In genomic region chr15:55530861-55531313, GRCh38 we compare ENCODE assay signal across 13 cellular contexts. TPM values are rescaled to one million over a fixed set of nuclear protein-coding genes. Genes with fewer than 3 reads are reported as not detected.
DNase-seq lines count a peak whose midpoint lies in the region; ATAC-seq and TF ChIP-seq lines count a peak whose summit lies in the region.
"Had no signal": no experiment of that assay in that cellular context is flagged by ENCODE, and none has a peak within 500 bp of the region (broad histone marks: within the 10 kb centered on the region; RNA-seq: fewer than 3 reads in every experiment).

No MANE protein-coding gene starts in this region.

- POLR2A ChIA-PET in activated CD8-positive, alpha-beta T cell treated with anti-CD3 and anti-CD28 coated beads, Interleukin-2, amount 10 ng/mL, durations not matched to agents 7 days and 5 days (lab: Charles Lee) = no interaction called here

- TF ChIP-seq CTCF in OCI-LY3 (IDR thresholded peaks at IDR 0.05; ENCODE audit: low read depth, low read length) (no peak), progenitor cell of endocrine pancreas (IDR thresholded peaks at IDR 0.05; ENCODE audit: unreplicated experiment) (no peak), coronary artery (IDR thresholded peaks at IDR 0.05) (no peak)

- no peaks in the 10 kb centered on the region for H3K79me2 ChIP-seq in OCI-LY3 (ENCODE audit: low read length)

- peak; percentile 52 for ATAC-seq in esophagus mucosa
- no peak for ATAC-seq in activated CD8-positive, alpha-beta T cell treated with anti-CD3 and anti-CD28 coated beads, Interleukin-2, amount 10 ng/mL, durations not matched to agents 7 days and 5 days
- ATAC-seq: effector memory CD8-positive, alpha-beta T cell had no signal

- peaks cover 2% of the 10 kb centered on the region for H3K27me3 Mint-ChIP-seq in progenitor cell of endocrine pancreas
- H3K27me3 Mint-ChIP-seq in activated CD8-positive, alpha-beta T cell treated with anti-CD3 and anti-CD28 coated beads, Interleukin-2, amount 10 ng/mL, durations not matched to agents 7 days and 5 days (ENCODE audit: low read depth) = peaks cover 20% of the 10 kb centered on the region

- H3K4me2 ChIP-seq in OCI-LY3 (ENCODE audit: low read length) = peak overlapping the region; percentile 31

- no peak overlapping the region for H3K4me3 ChIP-seq in OCI-LY3 (ENCODE audit: low read length)
- no peak overlapping the region for H3K4me3 ChIP-seq in coronary artery
- H3K4me3 ChIP-seq: SJSA1 had no signal

- H4K20me1 ChIP-seq in OCI-LY3 (ENCODE audit: insufficient read depth, low read length) = no peaks in the 10 kb centered on the region

- CTCF ChIA-PET in activated CD8-positive, alpha-beta T cell treated with anti-CD3 and anti-CD28 coated beads, Interleukin-2, amount 10 ng/mL, durations not matched to agents 7 days and 5 days (lab: Charles Lee) = no interaction called here

- no peak overlapping the region for H3K4me3 Mint-ChIP-seq in progenitor cell of endocrine pancreas (ENCODE audit: low read depth)
- H3K4me3 Mint-ChIP-seq in activated CD8-positive, alpha-beta T cell treated with anti-CD3 and anti-CD28 coated beads, Interleukin-2, amount 10 ng/mL, durations not matched to agents 7 days and 5 days = no peak overlapping the region
- H3K4me3 Mint-ChIP-seq: effector memory CD8-positive, alpha-beta T cell had no signal

- H3K27ac ChIP-seq in OCI-LY3 (ENCODE audit: low read length) (no peak overlapping the region), coronary artery (no peak overlapping the region)
- H3K27ac ChIP-seq: SJSA1 had no signal

- H3K9me3 Mint-ChIP-seq in progenitor cell of endocrine pancreas (ENCODE audit: low read depth) = peaks cover 2% of the 10 kb centered on the region
- H3K9me3 Mint-ChIP-seq in activated CD8-positive, alpha-beta T cell treated with anti-CD3 and anti-CD28 coated beads, Interleukin-2, amount 10 ng/mL, durations not matched to agents 7 days and 5 days (ENCODE audit: insufficient read depth) = no peaks in the 10 kb centered on the region
- H3K9me3 Mint-ChIP-seq: effector memory CD8-positive, alpha-beta T cell had no signal

- no peaks in the 10 kb centered on the region for H3K36me3 Mint-ChIP-seq in progenitor cell of endocrine pancreas (ENCODE audit: insufficient read depth)
- no peaks in the 10 kb centered on the region for H3K36me3 Mint-ChIP-seq in activated CD8-positive, alpha-beta T cell treated with anti-CD3 and anti-CD28 coated beads, Interleukin-2, amount 10 ng/mL, durations not matched to agents 7 days and 5 days (ENCODE audit: low read depth)

- no peaks in the 10 kb centered on the region; the same call in 1 of the 2 replicates for H3K9me3 ChIP-seq in OCI-LY3 (ENCODE audit: insufficient read depth, low read length)
- H3K9me3 ChIP-seq: SJSA1 had no signal

- no peak overlapping the region for H3K9ac ChIP-seq in OCI-LY3 (ENCODE audit: low read length)

- no peaks in the 10 kb centered on the region for H3K27me3 ChIP-seq in OCI-LY3 (ENCODE audit: low read depth, low read length)
- H3K27me3 ChIP-seq: SJSA1 had no signal

- DNase-seq in EL (peak; percentile 34), progenitor cell of endocrine pancreas (ENCODE audit: low spot score, unreplicated experiment) (no peak), coronary artery (ENCODE audit: low spot score) (no peak), NCI-H1092 (lab: John Stamatoyannopoulos, UW) (no peak)
- no peak for DNase-seq in activated CD8-positive, alpha-beta T cell treated with anti-CD3 and anti-CD28 coated beads, Interleukin-2, amount 10 ng/mL, durations not matched to agents 7 days and 5 days
- DNase-seq: activated naive CD4-positive, alpha-beta T cell treated with anti-CD3 and anti-CD28 coated beads, Interleukin-2, amount 50 U/mL, for 16 hours; DND-41; effector memory CD8-positive, alpha-beta T cell; NCI-H2029; nucleus accumbens had no signal

- no peaks in the 10 kb centered on the region for H3K36me3 ChIP-seq in OCI-LY3 (replicated peaks; ENCODE audit: low read depth, low read length)
- H3K36me3 ChIP-seq: SJSA1 had no signal

- peaks cover 25% of the 10 kb centered on the region for H3K4me1 ChIP-seq in OCI-LY3 (ENCODE audit: low read length)

- H3K4me1 Mint-ChIP-seq in progenitor cell of endocrine pancreas (ENCODE audit: low read depth) = no peaks in the 10 kb centered on the region
- H3K4me1 Mint-ChIP-seq in activated CD8-positive, alpha-beta T cell treated with anti-CD3 and anti-CD28 coated beads, Interleukin-2, amount 10 ng/mL, durations not matched to agents 7 days and 5 days (ENCODE audit: low read depth) = peaks cover 3% of the 10 kb centered on the region

- H2AFZ ChIP-seq in OCI-LY3 (ENCODE audit: low read depth, low read length) = peak overlapping the region; percentile 61

- peak overlapping the region; percentile 36 for H3K27ac Mint-ChIP-seq in progenitor cell of endocrine pancreas
- no peak overlapping the region for H3K27ac Mint-ChIP-seq in activated CD8-positive, alpha-beta T cell treated with anti-CD3 and anti-CD28 coated beads, Interleukin-2, amount 10 ng/mL, durations not matched to agents 7 days and 5 days
- H3K27ac Mint-ChIP-seq: effector memory CD8-positive, alpha-beta T cell had no signal

RNA-seq across cellular contexts. Expression of gene DNAAF4, which starts 22.9 kb away (rescaled TPM):
- total RNA-seq in esophagus mucosa = 1.1 TPM
- total RNA-seq in progenitor cell of endocrine pancreas = 9.3 and 10.6 TPM in 2 replicates
- not detected for total RNA-seq in activated CD8-positive, alpha-beta T cell treated with anti-CD3 and anti-CD28 coated beads, Interleukin-2, amount 10 ng/mL, durations not matched to agents 7 days and 5 days

RNA-seq across cellular contexts. Expression of gene PYGO1, which starts 57.3 kb away (rescaled TPM):
- total RNA-seq in esophagus mucosa = 1.8 TPM
- total RNA-seq in progenitor cell of endocrine pancreas = 19.9 and 21.8 TPM in 2 replicates
- not detected for total RNA-seq in activated CD8-positive, alpha-beta T cell treated with anti-CD3 and anti-CD28 coated beads, Interleukin-2, amount 10 ng/mL, durations not matched to agents 7 days and 5 days
